ENCODE assay signal across 16 cellular contexts in the genomic region with DNA sequence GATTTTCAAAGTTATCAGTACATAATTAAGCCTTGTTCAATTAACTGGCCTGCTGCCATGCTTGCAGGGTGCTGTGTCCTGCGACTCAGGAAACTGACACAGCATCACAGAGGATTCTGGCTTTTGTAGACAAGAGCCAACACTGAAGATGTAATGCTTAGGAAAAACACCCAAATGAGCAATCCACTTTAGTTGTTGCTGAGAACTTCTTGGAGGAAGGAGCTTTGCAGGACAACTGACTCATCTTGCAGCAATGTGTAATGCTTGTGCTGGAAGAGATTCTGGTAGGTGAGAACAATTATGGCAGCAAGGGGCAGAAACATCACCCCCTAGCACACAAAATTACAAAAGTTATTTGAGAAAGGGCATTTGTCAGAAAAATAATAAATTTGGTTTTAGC.
DNase-seq lines count a peak whose midpoint lies in the region; ATAC-seq and TF ChIP-seq lines count a peak whose summit lies in the region.
"Had no signal": no experiment of that assay in that cellular context is flagged by ENCODE, and none has a peak within 500 bp of the region (broad histone marks: within the 10 kb centered on the region; RNA-seq: fewer than 3 reads in every experiment).

No MANE protein-coding gene starts in this region.

- H3K9ac ChIP-seq in mesendoderm (ENCODE audit: low read length): no peak overlapping the region

- H3K4me1 ChIP-seq in mesendoderm (ENCODE audit: control insufficient read depth, low read depth, low read length): no peaks in the 10 kb centered on the region

- H3K36me3 ChIP-seq in mesendoderm (ENCODE audit: control insufficient read depth, insufficient read depth, low read length): no peaks in the 10 kb centered on the region

- H3K9me3 ChIP-seq in CD4-positive, alpha-beta T cell (ENCODE audit: control insufficient read depth, low read length): no peaks in the 10 kb centered on the region

- no peak overlapping the region for H3K27ac Mint-ChIP-seq in activated CD4-positive, alpha-beta T cell treated with anti-CD3 and anti-CD28 coated beads, Interleukin-2, amount 10 ng/mL, durations not matched to agents 7 days and 5 days
- H3K27ac Mint-ChIP-seq in stimulated activated naive CD8-positive, alpha-beta T cell treated with anti-CD3 and anti-CD28 coated beads, Interleukin-15, amount 100 ng/mL, for 72 hours: no peak overlapping the region
- H3K27ac Mint-ChIP-seq in CD4-positive, alpha-beta T cell: no peak overlapping the region
- H3K27ac Mint-ChIP-seq: CD8-positive, alpha-beta T cell; nephron progenitor cell had no signal

- H4K8ac ChIP-seq in mesendoderm (ENCODE audit: low read depth, low read length): no peak overlapping the region

- no peak overlapping the region for H3K56ac ChIP-seq in mesendoderm (ENCODE audit: low read length)

- no peak overlapping the region for H4K5ac ChIP-seq in mesendoderm (ENCODE audit: low read length)

- WGBS in mesendoderm (ENCODE audit: extremely low coverage, insufficient coverage, low lambda C conversion rate): no CpG with 5 or more reads among the region's 1 CpG

- CTCF ChIA-PET in activated CD4-positive, alpha-beta T cell treated with anti-CD3 and anti-CD28 coated beads, Interleukin-2, amount 10 ng/mL, durations not matched to agents 7 days and 5 days (lab: Charles Lee): no interaction called here
- CTCF ChIA-PET in CD4-positive, alpha-beta T cell (lab: Charles Lee): no interaction called here

- no peak overlapping the region for H3K27ac ChIP-seq in mesendoderm (ENCODE audit: low read depth, low read length)
- no peak overlapping the region for H3K27ac ChIP-seq in CD4-positive, alpha-beta T cell (ENCODE audit: low read depth, low read length)

- H3K79me1 ChIP-seq in mesendoderm (ENCODE audit: low read length): no peaks in the 10 kb centered on the region

- H3K4me2 ChIP-seq in mesendoderm (ENCODE audit: low read length): no peak overlapping the region

- H3K9me3 Mint-ChIP-seq in activated CD4-positive, alpha-beta T cell treated with anti-CD3 and anti-CD28 coated beads, Interleukin-2, amount 10 ng/mL, durations not matched to agents 7 days and 5 days: no peaks in the 10 kb centered on the region
- H3K9me3 Mint-ChIP-seq in stimulated activated naive CD8-positive, alpha-beta T cell treated with anti-CD3 and anti-CD28 coated beads, Interleukin-15, amount 100 ng/mL, for 72 hours: no peaks in the 10 kb centered on the region
- H3K9me3 Mint-ChIP-seq in CD4-positive, alpha-beta T cell: peaks cover 2% of the 10 kb centered on the region
- H3K9me3 Mint-ChIP-seq: CD8-positive, alpha-beta T cell; nephron progenitor cell had no signal

- H2AK5ac ChIP-seq in mesendoderm (ENCODE audit: low read length): no peak overlapping the region

- no peak overlapping the region for H3K18ac ChIP-seq in mesendoderm (ENCODE audit: low read length)

- H3K23ac ChIP-seq in mesendoderm (ENCODE audit: low read length): no peak overlapping the region

- intact Hi-C loops in CD4-positive, alpha-beta T cell (cut with DNase I, micrococcal nuclease): no loop called here

- H3K27me3 Mint-ChIP-seq in activated CD4-positive, alpha-beta T cell treated with anti-CD3 and anti-CD28 coated beads, Interleukin-2, amount 10 ng/mL, durations not matched to agents 7 days and 5 days: no peaks in the 10 kb centered on the region
- no peaks in the 10 kb centered on the region for H3K27me3 Mint-ChIP-seq in stimulated activated naive CD8-positive, alpha-beta T cell treated with anti-CD3 and anti-CD28 coated beads, Interleukin-15, amount 100 ng/mL, for 72 hours
- no peaks in the 10 kb centered on the region for H3K27me3 Mint-ChIP-seq in CD4-positive, alpha-beta T cell

- POLR2A ChIA-PET in activated CD4-positive, alpha-beta T cell treated with anti-CD3 and anti-CD28 coated beads, Interleukin-2, amount 10 ng/mL, durations not matched to agents 7 days and 5 days (lab: Charles Lee): no interaction called here
- POLR2A ChIA-PET in CD4-positive, alpha-beta T cell (lab: Charles Lee): no interaction called here

- H2BK15ac ChIP-seq in mesendoderm (replicated peaks; ENCODE audit: low read depth): no peak overlapping the region

- no peak overlapping the region for H3K4me3 Mint-ChIP-seq in activated CD4-positive, alpha-beta T cell treated with anti-CD3 and anti-CD28 coated beads, Interleukin-2, amount 10 ng/mL, durations not matched to agents 7 days and 5 days
- no peak overlapping the region for H3K4me3 Mint-ChIP-seq in stimulated activated naive CD8-positive, alpha-beta T cell treated with anti-CD3 and anti-CD28 coated beads, Interleukin-15, amount 100 ng/mL, for 72 hours
- no peak overlapping the region for H3K4me3 Mint-ChIP-seq in CD4-positive, alpha-beta T cell
- H3K4me3 Mint-ChIP-seq: CD8-positive, alpha-beta T cell; nephron progenitor cell had no signal

- no peak for ATAC-seq in stimulated activated naive CD8-positive, alpha-beta T cell treated with anti-CD3 and anti-CD28 coated beads, Interleukin-15, amount 100 ng/mL, for 72 hours
- no peak for ATAC-seq in CD4-positive, alpha-beta T cell (ENCODE audit: poor library complexity)
- ATAC-seq: CD8-positive, alpha-beta T cell had no signal

- H3K4me1 Mint-ChIP-seq in activated CD4-positive, alpha-beta T cell treated with anti-CD3 and anti-CD28 coated beads, Interleukin-2, amount 10 ng/mL, durations not matched to agents 7 days and 5 days: no peaks in the 10 kb centered on the region
- no peaks in the 10 kb centered on the region for H3K4me1 Mint-ChIP-seq in stimulated activated naive CD8-positive, alpha-beta T cell treated with anti-CD3 and anti-CD28 coated beads, Interleukin-15, amount 100 ng/mL, for 72 hours
- H3K4me1 Mint-ChIP-seq in CD4-positive, alpha-beta T cell (ENCODE audit: low read depth): no peaks in the 10 kb centered on the region
- H3K4me1 Mint-ChIP-seq: nephron progenitor cell had no signal

- DNase-seq in EH (ENCODE audit: low read depth): peak; percentile 84
- peak; percentile 27 for DNase-seq in NCI-H460 (ENCODE audit: extremely low read depth, low read depth)
- peak; percentile 63 for DNase-seq in epithelial cell of esophagus (ENCODE audit: low read depth)
- peak; percentile 86 for DNase-seq in mesendoderm
- no peak for DNase-seq in activated CD4-positive, alpha-beta T cell treated with anti-CD3 and anti-CD28 coated beads, Interleukin-2, amount 10 ng/mL, durations not matched to agents 7 days and 5 days
- DNase-seq in activated gamma-delta T cell treated with Interleukin-2 at 50 U/mL for 16 hours: no peak
- DNase-seq in stimulated activated naive CD8-positive, alpha-beta T cell treated with anti-CD3 and anti-CD28 coated beads, Interleukin-15, amount 100 ng/mL, for 72 hours: no peak
- no peak for DNase-seq in CD4-positive, alpha-beta T cell
- DNase-seq: activated CD4-positive, alpha-beta T cell treated with anti-CD3 and anti-CD28 coated beads for 4 hours; caudate nucleus; CD8-positive, alpha-beta T cell; foreskin melanocyte; NCI-H2171 treated with DMSO at 0.1 percent for 48 hours; nephron progenitor cell; small intestine; T-helper 1 cell had no signal

- no peak overlapping the region for H2BK120ac ChIP-seq in mesendoderm (ENCODE audit: low read depth, low read length)

- H3K27me3 ChIP-seq in mesendoderm (ENCODE audit: insufficient read depth, low read length, poor library complexity): no peaks in the 10 kb centered on the region
- H3K27me3 ChIP-seq in CD4-positive, alpha-beta T cell (ENCODE audit: control insufficient read depth, insufficient read depth, low read length): no peaks in the 10 kb centered on the region

- H2BK5ac ChIP-seq in mesendoderm (ENCODE audit: low read length): no peak overlapping the region

- H3K4me3 ChIP-seq in epithelial cell of esophagus (ENCODE audit: low read length): no peak overlapping the region
- no peak overlapping the region for H3K4me3 ChIP-seq in mesendoderm (ENCODE audit: low read length)

- no peak overlapping the region for H3K4ac ChIP-seq in mesendoderm (ENCODE audit: low read depth, low read length)

- H3K36me3 Mint-ChIP-seq in activated CD4-positive, alpha-beta T cell treated with anti-CD3 and anti-CD28 coated beads, Interleukin-2, amount 10 ng/mL, durations not matched to agents 7 days and 5 days (ENCODE audit: low read depth): no peaks in the 10 kb centered on the region
- H3K36me3 Mint-ChIP-seq in CD4-positive, alpha-beta T cell (ENCODE audit: low read depth): no peaks in the 10 kb centered on the region
- H3K36me3 Mint-ChIP-seq: CD8-positive, alpha-beta T cell had no signal

- no peak for TF ChIP-seq CTCF in epithelial cell of esophagus (IDR thresholded peaks at IDR 0.05; ENCODE audit: insufficient read depth, low read depth, low read length, missing control alignments)
- TF ChIP-seq CTCF in CD4-positive, alpha-beta T cell (IDR thresholded peaks at IDR 0.05): no peak

- H3K79me2 ChIP-seq in mesendoderm (ENCODE audit: control insufficient read depth, insufficient read depth, low read length): no peaks in the 10 kb centered on the region

Comparison
In these comparisons a context has a peak if more than half of its experiments do, and no peak if none do; other contexts are left out.
1. DNase-seq: peak in EH (single experiment), NCI-H460 (single experiment), epithelial cell of esophagus (single experiment) and mesendoderm (single experiment); none in activated CD4-positive, alpha-beta T cell treated with anti-CD3 and anti-CD28 coated beads, Interleukin-2, amount 10 ng/mL, durations not matched to agents 7 days and 5 days (single experiment), activated gamma-delta T cell treated with Interleukin-2 at 50 U/mL for 16 hours (single experiment), stimulated activated naive CD8-positive, alpha-beta T cell treated with anti-CD3 and anti-CD28 coated beads, Interleukin-15, amount 100 ng/mL, for 72 hours (0 of 2) and CD4-positive, alpha-beta T cell (0 of 10).